8 cellular contexts compared by ENCODE assay signal in the genomic region with DNA sequence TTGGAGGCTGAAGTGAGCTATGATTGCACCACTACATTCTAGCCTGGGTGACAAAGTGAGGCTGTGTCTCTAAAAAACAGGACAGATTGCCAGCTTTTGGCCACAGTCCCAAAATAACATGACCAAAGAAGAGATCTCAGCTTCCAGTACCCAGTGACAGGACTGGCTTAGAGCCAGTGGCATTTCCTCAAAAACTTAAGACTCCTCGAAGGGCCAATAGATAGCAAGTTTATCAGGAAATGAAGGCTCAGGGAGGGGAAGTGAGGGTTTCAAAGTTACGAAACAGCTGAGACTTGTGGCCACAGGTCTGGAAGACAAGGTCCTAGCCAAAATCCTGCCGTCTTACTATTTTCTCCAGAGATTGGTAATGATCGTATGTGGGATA. TPM values are rescaled to one million over a fixed set of nuclear protein-coding genes. Genes with fewer than 3 reads are reported as not detected.
DNase-seq lines count a peak whose midpoint lies in the region; ATAC-seq and TF ChIP-seq lines count a peak whose summit lies in the region.

No MANE protein-coding gene starts in this region.

- H2AFZ ChIP-seq in trophoblast cell (ENCODE audit: insufficient read depth, low read length, poor library complexity) = no peak overlapping the region

- no peak for ATAC-seq in HG02759 (IDR thresholded peaks at IDR 0.05; ENCODE audit: unreplicated experiment)

- no peaks in the 10 kb centered on the region for H3K9me3 ChIP-seq in trophoblast cell (ENCODE audit: insufficient read depth, low read depth, low read length)

- H2BK12ac ChIP-seq in trophoblast cell (ENCODE audit: low read length) = no peak overlapping the region

- no peak overlapping the region for H4K91ac ChIP-seq in trophoblast cell (ENCODE audit: low read depth, low read length)

- no peak overlapping the region for H3K18ac ChIP-seq in trophoblast cell (ENCODE audit: low read length)

- no peak for TF ChIP-seq CTCF in fibroblast of villous mesenchyme (IDR thresholded peaks at IDR 0.05; ENCODE audit: insufficient read depth, low read depth, low read length)

- H3K4ac ChIP-seq in trophoblast cell (ENCODE audit: low read depth, low read length) = no peak overlapping the region

- H2BK5ac ChIP-seq in trophoblast cell (ENCODE audit: low read depth, low read length, poor library complexity) = no peak overlapping the region

- no peak overlapping the region for H2BK120ac ChIP-seq in trophoblast cell (ENCODE audit: insufficient read depth, low read length, poor library complexity)

- H3K14ac ChIP-seq in trophoblast cell (ENCODE audit: low read length) = no peak overlapping the region

- peaks cover 8% of the 10 kb centered on the region for H3K79me1 ChIP-seq in trophoblast cell (ENCODE audit: low read length)

- H2AK5ac ChIP-seq in trophoblast cell (ENCODE audit: low read length) = no peak overlapping the region

- WGBS in trophoblast cell (ENCODE audit: extremely low coverage, insufficient coverage, insufficient read length) = no CpG with 5 or more reads among the region's 4 CpGs

- H3K4me2 ChIP-seq in trophoblast cell (ENCODE audit: low read length) = no peak overlapping the region

- H4K12ac ChIP-seq in trophoblast cell (ENCODE audit: low read depth, low read length) = no peak overlapping the region

- DNase-seq in AG20443 (ENCODE audit: low spot score) = peak; percentile 30
- peak; percentile 52 for DNase-seq in HPDE6-E6E7 (ENCODE audit: extremely low spot score)
- peak; percentile 99 for DNase-seq in SKM-1 treated with dmso at 0.1 percent for 144 hours (lab: John Stamatoyannopoulos, UW; ENCODE audit: unreplicated experiment)
- DNase-seq in fibroblast of villous mesenchyme (ENCODE audit: low read depth) = peak; percentile 87
- peak; percentile 16 to 53 for DNase-seq in trophoblast cell
- DNase-seq in NCI-H1694 (lab: John Stamatoyannopoulos, UW) = no peak
- no peak for DNase-seq in NCI-H2107 treated with DMSO at 0.1 percent for 48 hours (lab: John Stamatoyannopoulos, UW; ENCODE audit: unreplicated experiment)

- H3K23ac ChIP-seq in trophoblast cell (ENCODE audit: low read length) = no peak overlapping the region

- no peak overlapping the region for H3K27ac ChIP-seq in trophoblast cell (ENCODE audit: low read depth, low read length)

- H3K27me3 ChIP-seq in trophoblast cell (ENCODE audit: insufficient read depth, low read length) = no peaks in the 10 kb centered on the region

- H3K79me2 ChIP-seq in trophoblast cell (ENCODE audit: control insufficient read depth, insufficient read depth, low read length, poor library complexity) = no peaks in the 10 kb centered on the region

- H3K4me3 ChIP-seq in fibroblast of villous mesenchyme (ENCODE audit: low read depth, low read length) = no peak overlapping the region
- H3K4me3 ChIP-seq in trophoblast cell (ENCODE audit: low read depth, low read length) = no peak overlapping the region

- peaks cover 9 to 10% of the 10 kb centered on the region in 2 experiments for H3K4me1 ChIP-seq in trophoblast cell (ENCODE audit: control insufficient read depth in 1 of 2, insufficient read depth in 2 of 2, low read length in 2 of 2)

- no peak overlapping the region for H3K9ac ChIP-seq in trophoblast cell (ENCODE audit: low read length)

- H4K8ac ChIP-seq in trophoblast cell (ENCODE audit: low read depth, low read length) = no peak overlapping the region

- peaks cover 2 to 9% of the 10 kb centered on the region in 2 experiments for H3K36me3 ChIP-seq in trophoblast cell (ENCODE audit: control insufficient read depth in 1 of 2, insufficient read depth in 2 of 2, low read length in 2 of 2)

RNA-seq across cellular contexts. Expression of gene TMEM39B, which starts 6.3 kb away (rescaled TPM):
- 5.6 and 5.8 TPM in 2 replicates for total RNA-seq in fibroblast of villous mesenchyme
- polyA plus RNA-seq in trophoblast cell (2013) = 10.1 and 11.0 TPM in 2 replicates

RNA-seq across cellular contexts. Expression of gene KPNA6, which starts 41.4 kb away (rescaled TPM):
- total RNA-seq in fibroblast of villous mesenchyme = 61.8 and 96.7 TPM in 2 replicates
- polyA plus RNA-seq in trophoblast cell (2013) = 32.5 and 34.1 TPM in 2 replicates

RNA-seq across cellular contexts. Expression of gene KHDRBS1, which starts 52.8 kb away (rescaled TPM):
- 50.3 and 51.0 TPM in 2 replicates for total RNA-seq in fibroblast of villous mesenchyme
- 145 and 147 TPM in 2 replicates for polyA plus RNA-seq in trophoblast cell (2013)

Comparison
In these comparisons a context has a peak if more than half of its experiments do, and no peak if none do; other contexts are left out.
1. DNase-seq: peak in AG20443 (single experiment), HPDE6-E6E7 (single experiment), SKM-1 treated with dmso at 0.1 percent for 144 hours (single experiment), fibroblast of villous mesenchyme (single experiment) and trophoblast cell (2 of 2); none in NCI-H1694 (single experiment) and NCI-H2107 treated with DMSO at 0.1 percent for 48 hours (single experiment).